ENCODE assay signal across 24 cellular contexts in the genomic region with DNA sequence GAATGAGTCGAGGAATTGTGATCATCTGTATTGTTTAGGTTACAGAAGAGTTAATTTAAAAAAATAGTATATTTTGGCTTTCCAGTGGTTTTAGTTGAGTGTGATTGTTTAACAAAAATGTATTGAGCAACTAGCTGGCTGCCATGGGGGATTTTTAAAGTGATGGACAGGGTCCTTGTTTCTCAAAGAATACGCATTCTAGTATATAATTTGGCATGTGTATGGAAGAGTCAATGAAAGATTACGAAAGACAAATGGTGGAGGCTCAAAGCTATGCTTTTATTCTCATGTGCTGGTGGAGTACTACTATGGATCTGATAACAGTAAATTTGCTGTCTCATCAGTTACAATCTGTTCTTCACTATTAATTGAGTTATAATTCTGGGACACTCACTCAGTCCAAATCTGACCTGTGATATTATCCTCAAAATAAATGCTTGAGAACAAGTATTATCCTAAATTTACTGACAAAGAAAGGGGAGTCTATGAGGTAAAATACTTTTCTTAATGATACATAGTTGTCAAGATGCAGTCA.
"Had no signal": no experiment of that assay in that cellular context is flagged by ENCODE, and none has a peak within 500 bp of the region (broad histone marks: within the 10 kb centered on the region; RNA-seq: fewer than 3 reads in every experiment).

No MANE protein-coding gene starts in this region.

- H3K36me3 ChIP-seq: ascending aorta, cardiac muscle cell had no signal

- H3K4me3 ChIP-seq: ascending aorta, body of pancreas, cardiac muscle cell, K562 had no signal

- H3K4me1 ChIP-seq: ascending aorta, body of pancreas had no signal

- H3K9me3 ChIP-seq: body of pancreas had no signal

- ATAC-seq: activated CD4-positive, CD25-positive, alpha-beta regulatory T cell treated with anti-CD3 and anti-CD28 coated beads, Interleukin-2, amount 50 U/mL, for 24 hours; activated CD8-positive, alpha-beta T cell treated with anti-CD3 and anti-CD28 coated beads for 36 hours; activated T-cell treated with anti-CD3 and anti-CD28 coated beads, Interleukin-2, amount 50 U/mL, for 72 hours; body of pancreas; K562; PC-3 had no signal

- H3K27ac ChIP-seq: ascending aorta, body of pancreas, cardiac muscle cell had no signal

- H3K27me3 ChIP-seq: ascending aorta, body of pancreas, cardiac muscle cell had no signal

- DNase-seq: activated CD4-positive, alpha-beta T cell treated with anti-CD3 and anti-CD28 coated beads for 4 hours; activated CD8-positive, alpha-beta memory T cell treated with anti-CD3 and anti-CD28 coated beads, Interleukin-2, amount 50 U/mL, for 4 hours; activated CD8-positive, alpha-beta T cell treated with anti-CD3 and anti-CD28 coated beads for 36 hours; activated gamma-delta T cell treated with Interleukin-2 at 50 U/mL for 16 hours; activated naive CD4-positive, alpha-beta T cell treated with anti-CD3 and anti-CD28 coated beads, Interleukin-2, amount 10 ng/mL, durations not matched to agents 7 days and 5 days; activated naive CD8-positive, alpha-beta T cell treated with anti-CD3 and anti-CD28 coated beads, Interleukin-2, amount 10 ng/mL, durations not matched to agents 7 days and 5 days; activated T-cell treated with anti-CD3 and anti-CD28 coated beads, Interleukin-2, amount 50 U/mL, for 72 hours; amniotic stem cell; body of pancreas; Karpas-422; NCI-H1105 treated with DMSO at 0.1 percent for 48 hours; NCI-H1436 treated with DMSO at 0.1 percent for 48 hours; NCI-H187 treated with DMSO at 0.1 percent for 48 hours; NCI-H2081 treated with DMSO at 0.1 percent for 48 hours; NCI-H345; NCI-H510A; NCI-H526 treated with DMSO at 0.1 percent for 48 hours; NCI-H82; PC-3; SHP77 treated with DMSO at 0.1 percent for 48 hours had no signal
